1 cellular context compared by ENCODE assay signal in genomic region chr19:18684642-18684993, GRCh38.
TF ChIP-seq lines count a peak whose summit lies in the region.

No MANE protein-coding gene starts in this region.

TF ChIP-seq in HepG2, 621 proteins besides CTCF, POLR2A, EP300 and RAD21 (continued from another document):
- no peak for TF ChIP-seq ZNF737 (CRISPR knock-in tag; IDR thresholded peaks at IDR 0.05; ENCODE audit: borderline replicate concordance)
TF ChIP-seq in HepG2: peak in this region for 0.
